In the genomic region with DNA sequence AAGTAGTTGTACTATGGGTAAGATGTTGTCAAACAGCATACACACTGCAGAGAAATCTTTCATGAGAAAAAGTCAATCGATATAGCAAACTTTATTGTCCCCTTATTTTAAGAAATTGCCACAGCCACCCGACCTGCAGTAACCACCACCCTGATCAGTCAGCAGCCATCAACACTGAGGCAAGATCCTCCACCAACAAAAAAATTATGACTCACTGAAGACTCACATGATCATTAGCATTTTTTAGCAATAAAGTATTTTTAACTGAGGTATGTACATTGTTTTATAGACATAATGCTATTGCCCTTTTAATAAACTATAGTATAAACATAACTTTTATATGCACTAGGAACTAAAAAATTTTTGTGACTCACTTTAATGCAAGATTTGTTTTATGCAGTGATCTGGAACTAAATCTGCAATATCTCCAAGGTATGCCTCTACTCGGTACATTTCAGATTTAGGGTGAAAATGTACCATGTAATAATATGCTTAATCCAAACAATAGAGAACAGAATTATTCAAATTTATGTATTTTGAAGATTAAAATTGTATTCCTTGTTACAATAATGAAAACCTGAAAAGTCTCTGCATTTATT, we compare ENCODE assay signal across 16 cellular contexts.
A peak's percentile ranks its signal among the peaks of the same experiment; 100 is the strongest.
DNase-seq lines count a peak whose midpoint lies in the region; ATAC-seq, FAIRE-seq and TF ChIP-seq lines count a peak whose summit lies in the region.
"Had no signal": no experiment of that assay in that cellular context is flagged by ENCODE, and none has a peak within 500 bp of the region (broad histone marks: within the 10 kb centered on the region; RNA-seq: fewer than 3 reads in every experiment).

No MANE protein-coding gene starts in this region.

- peak; percentile 39 for DNase-seq in HCEC 1CT
- peak; percentile 14 for DNase-seq in M059J (ENCODE audit: low read depth)
- peak; percentile 35 for DNase-seq in bronchial epithelial cell (ENCODE audit: low read depth)
- peak in 1 of 2 donors; percentile 39 for DNase-seq in foreskin keratinocyte
- DNase-seq in NCI-H2227 treated with DMSO at 0.1 percent for 48 hours (lab: John Stamatoyannopoulos, UW) = no peak
- no peak for DNase-seq in NCI-H1436 treated with DMSO at 0.1 percent for 48 hours (lab: John Stamatoyannopoulos, UW)
- DNase-seq: BE2C; CD4-positive, alpha-beta memory T cell; DMS79; GDM1 had no signal

- no peak overlapping the region for H3K27ac ChIP-seq in foreskin keratinocyte
- H3K27ac ChIP-seq: A549, C4-2B had no signal

- no peaks in the 10 kb centered on the region for H3K27me3 ChIP-seq in bronchial epithelial cell (ENCODE audit: control insufficient read depth, insufficient read depth, low read length)
- no peaks in the 10 kb centered on the region for H3K27me3 ChIP-seq in foreskin keratinocyte
- H3K27me3 ChIP-seq: BE2C had no signal

- no peak overlapping the region for H3K4me3 ChIP-seq in bronchial epithelial cell (ENCODE audit: low read depth, low read length)
- H3K4me3 ChIP-seq: A549 had no signal

- TF ChIP-seq CTCF in bronchial epithelial cell (IDR thresholded peaks at IDR 0.05; ENCODE audit: insufficient read depth, low read length, severe bottlenecking) (no peak), foreskin keratinocyte (conservative IDR thresholded peaks at IDR 0.05) (no peak)

- H3K4me1 ChIP-seq in foreskin keratinocyte = no peaks in the 10 kb centered on the region
- H3K4me1 ChIP-seq: A549, BE2C had no signal

- no peaks in the 10 kb centered on the region for H3K36me3 ChIP-seq in bronchial epithelial cell (ENCODE audit: control insufficient read depth, insufficient read depth, low read length)
- H3K36me3 ChIP-seq: BE2C had no signal

- FAIRE-seq in bronchial epithelial cell (lab: Jason Lieb, UNC) = no peak
- FAIRE-seq: A549, HepG2 had no signal

- ATAC-seq in foreskin keratinocyte (peak; percentile 56), HG02759 (IDR thresholded peaks at IDR 0.05; ENCODE audit: unreplicated experiment) (no peak), GM19455 (IDR thresholded peaks at IDR 0.05; ENCODE audit: unreplicated experiment) (no peak)
- ATAC-seq: A549, HCT116, HepG2 had no signal

Comparison
In these comparisons a context has a peak if more than half of its experiments do, and no peak if none do; other contexts are left out.
1. DNase-seq: peak in HCEC 1CT (single experiment), M059J (single experiment) and bronchial epithelial cell (single experiment); none in NCI-H2227 treated with DMSO at 0.1 percent for 48 hours (single experiment) and NCI-H1436 treated with DMSO at 0.1 percent for 48 hours (single experiment).